Comparison of ENCODE assay signal across 1 cellular context in the genomic region with DNA sequence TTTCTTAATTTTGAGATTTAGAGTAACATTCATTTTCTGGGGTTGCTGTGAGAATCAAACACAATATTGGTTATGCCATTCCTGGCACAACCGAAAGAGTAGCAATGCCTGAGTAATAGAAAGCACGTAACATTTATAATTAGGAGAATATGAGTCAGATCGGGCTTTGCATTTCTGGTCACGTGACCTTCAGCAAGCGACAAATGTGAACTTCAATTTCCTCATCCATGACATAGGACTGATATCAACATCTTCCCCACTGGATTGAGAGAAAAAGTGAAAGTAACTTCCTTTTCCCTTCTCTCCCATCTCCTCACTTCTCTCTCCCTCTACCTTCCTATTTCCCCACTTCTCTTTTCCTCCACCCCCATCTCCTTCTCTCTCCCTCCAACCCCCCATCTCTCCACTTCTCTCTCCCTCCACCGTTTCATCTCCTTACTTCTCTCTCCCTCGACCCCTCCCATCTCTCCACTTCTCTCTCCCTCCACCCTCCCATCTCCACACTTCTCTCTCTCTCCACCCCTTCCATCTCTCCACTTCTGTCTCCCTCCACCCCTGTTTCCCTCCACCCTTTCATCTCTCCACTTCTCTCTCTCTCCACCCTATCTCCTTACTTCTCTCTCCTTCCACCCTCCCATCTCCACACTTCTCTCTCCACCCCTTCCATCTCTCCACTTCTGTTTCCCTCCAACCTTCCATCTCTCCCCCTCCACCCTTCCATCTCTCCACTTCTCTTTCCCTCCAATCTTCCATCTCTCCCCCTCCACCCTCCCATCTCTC.
TF ChIP-seq lines count a peak whose summit lies in the region.

No MANE protein-coding gene starts in this region.

TF ChIP-seq in HEK293, 187 proteins besides CTCF, POLR2A, EP300 and RAD21 (continued from another document):
- TF ChIP-seq ZBTB21 (tag by site-specific recombination; IDR thresholded peaks at IDR 0.05) (peak; percentile 80), ZNF785 (tag by site-specific recombination; IDR thresholded peaks at IDR 0.05) (no peak), ZNF169 (tag by site-specific recombination; IDR thresholded peaks at IDR 0.05) (peak; percentile 96), TCF7L2 (IDR thresholded peaks at IDR 0.05; ENCODE audit: borderline replicate concordance, low read depth, low read length) (no peak), ZNF24 (tag by site-specific recombination; IDR thresholded peaks at IDR 0.05) (0 out of 2 replicates have a peak, but pooled peaks have one; percentile 32), ZNF292 (tag by site-specific recombination; IDR thresholded peaks at IDR 0.05; ENCODE audit: borderline replicate concordance, low read depth) (no peak), ZNF155 (tag by site-specific recombination; IDR thresholded peaks at IDR 0.05) (no peak), ZBTB17 (tag by site-specific recombination; IDR thresholded peaks at IDR 0.05) (peak; percentile 71), ZNF561 (tag by site-specific recombination; IDR thresholded peaks at IDR 0.05; ENCODE audit: borderline replicate concordance) (no peak), ZNF529 (tag by site-specific recombination; IDR thresholded peaks at IDR 0.05; ENCODE audit: insufficient replicate concordance) (no peak), ZNF239 (tag by site-specific recombination; IDR thresholded peaks at IDR 0.05) (no peak), GLIS1 (tag by site-specific recombination; IDR thresholded peaks at IDR 0.05) (no peak), ZNF354C (tag by site-specific recombination; IDR thresholded peaks at IDR 0.05; ENCODE audit: borderline replicate concordance, low read depth) (no peak), SCRT2 (tag by site-specific recombination; IDR thresholded peaks at IDR 0.05) (no peak), ZNF837 (tag by site-specific recombination; IDR thresholded peaks at IDR 0.05) (no peak), ZNF585B (tag by site-specific recombination; IDR thresholded peaks at IDR 0.05) (no peak), ZNF416 (tag by site-specific recombination; IDR thresholded peaks at IDR 0.05) (no peak), MYNN (tag by site-specific recombination; IDR thresholded peaks at IDR 0.05; ENCODE audit: borderline replicate concordance) (no peak), ZNF19 (tag by site-specific recombination; IDR thresholded peaks at IDR 0.05; ENCODE audit: low read depth) (no peak), ZNF548 (tag by site-specific recombination; IDR thresholded peaks at IDR 0.05) (no peak), PRDM10 (tag by site-specific recombination; IDR thresholded peaks at IDR 0.05) (no peak), ZNF398 (tag by site-specific recombination; IDR thresholded peaks at IDR 0.05) (peak; percentile 78), ZFP3 (tag by site-specific recombination; IDR thresholded peaks at IDR 0.05; ENCODE audit: low read depth) (no peak), ZNF629 (tag by site-specific recombination; IDR thresholded peaks at IDR 0.05) (peak; percentile 78), KLF8 (tag by site-specific recombination; IDR thresholded peaks at IDR 0.05) (no peak), ZSCAN30 (tag by site-specific recombination; IDR thresholded peaks at IDR 0.05) (no peak), PRDM6 (tag by site-specific recombination; IDR thresholded peaks at IDR 0.05) (no peak), ZNF658 (tag by site-specific recombination; IDR thresholded peaks at IDR 0.05) (no peak)
- TF ChIP-seq, protein P1, sequence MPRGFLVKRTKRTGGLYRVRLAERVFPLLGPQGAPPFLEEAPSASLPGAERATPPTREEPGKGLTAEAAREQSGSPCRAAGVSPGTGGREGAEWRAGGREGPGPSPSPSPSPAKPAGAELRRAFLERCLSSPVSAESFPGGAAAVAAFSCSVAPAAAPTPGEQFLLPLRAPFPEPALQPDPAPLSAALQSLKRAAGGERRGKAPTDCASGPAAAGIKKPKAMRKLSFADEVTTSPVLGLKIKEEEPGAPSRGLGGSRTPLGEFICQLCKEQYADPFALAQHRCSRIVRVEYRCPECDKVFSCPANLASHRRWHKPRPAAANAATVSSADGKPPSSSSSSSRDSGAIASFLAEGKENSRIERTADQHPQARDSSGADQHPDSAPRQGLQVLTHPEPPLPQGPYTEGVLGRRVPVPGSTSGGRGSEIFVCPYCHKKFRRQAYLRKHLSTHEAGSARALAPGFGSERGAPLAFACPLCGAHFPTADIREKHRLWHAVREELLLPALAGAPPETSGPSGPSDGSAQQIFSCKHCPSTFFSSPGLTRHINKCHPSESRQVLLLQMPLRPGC (tag by site-specific recombination; IDR thresholded peaks at IDR 0.05) = 0 out of 2 replicates have a peak, but pooled peaks have one; percentile 24
- TF ChIP-seq, protein P2, sequence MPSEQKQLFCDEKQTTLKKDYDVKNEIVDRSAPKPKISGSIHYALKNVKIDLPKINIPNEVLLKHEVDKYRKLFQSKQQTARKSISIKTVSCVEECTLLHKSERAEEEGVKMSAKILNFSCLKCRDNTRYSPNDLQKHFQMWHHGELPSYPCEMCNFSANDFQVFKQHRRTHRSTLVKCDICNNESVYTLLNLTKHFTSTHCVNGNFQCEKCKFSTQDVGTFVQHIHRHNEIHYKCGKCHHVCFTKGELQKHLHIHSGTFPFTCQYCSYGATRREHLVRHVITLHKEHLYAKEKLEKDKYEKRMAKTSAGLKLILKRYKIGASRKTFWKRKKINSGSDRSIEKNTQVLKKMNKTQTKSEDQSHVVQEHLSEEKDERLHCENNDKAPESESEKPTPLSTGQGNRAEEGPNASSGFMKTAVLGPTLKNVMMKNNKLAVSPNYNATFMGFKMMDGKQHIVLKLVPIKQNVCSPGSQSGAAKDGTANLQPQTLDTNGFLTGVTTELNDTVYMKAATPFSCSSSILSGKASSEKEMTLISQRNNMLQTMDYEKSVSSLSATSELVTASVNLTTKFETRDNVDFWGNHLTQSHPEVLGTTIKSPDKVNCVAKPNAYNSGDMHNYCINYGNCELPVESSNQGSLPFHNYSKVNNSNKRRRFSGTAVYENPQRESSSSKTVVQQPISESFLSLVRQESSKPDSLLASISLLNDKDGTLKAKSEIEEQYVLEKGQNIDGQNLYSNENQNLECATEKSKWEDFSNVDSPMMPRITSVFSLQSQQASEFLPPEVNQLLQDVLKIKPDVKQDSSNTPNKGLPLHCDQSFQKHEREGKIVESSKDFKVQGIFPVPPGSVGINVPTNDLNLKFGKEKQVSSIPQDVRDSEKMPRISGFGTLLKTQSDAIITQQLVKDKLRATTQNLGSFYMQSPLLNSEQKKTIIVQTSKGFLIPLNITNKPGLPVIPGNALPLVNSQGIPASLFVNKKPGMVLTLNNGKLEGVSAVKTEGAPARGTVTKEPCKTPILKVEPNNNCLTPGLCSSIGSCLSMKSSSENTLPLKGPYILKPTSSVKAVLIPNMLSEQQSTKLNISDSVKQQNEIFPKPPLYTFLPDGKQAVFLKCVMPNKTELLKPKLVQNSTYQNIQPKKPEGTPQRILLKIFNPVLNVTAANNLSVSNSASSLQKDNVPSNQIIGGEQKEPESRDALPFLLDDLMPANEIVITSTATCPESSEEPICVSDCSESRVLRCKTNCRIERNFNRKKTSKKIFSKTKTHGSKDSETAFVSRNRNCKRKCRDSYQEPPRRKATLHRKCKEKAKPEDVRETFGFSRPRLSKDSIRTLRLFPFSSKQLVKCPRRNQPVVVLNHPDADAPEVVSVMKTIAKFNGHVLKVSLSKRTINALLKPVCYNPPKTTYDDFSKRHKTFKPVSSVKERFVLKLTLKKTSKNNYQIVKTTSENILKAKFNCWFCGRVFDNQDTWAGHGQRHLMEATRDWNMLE (tag by site-specific recombination; conservative IDR thresholded peaks at IDR 0.05; ENCODE audit: low read depth) = no peak
- TF ChIP-seq, protein P3, sequence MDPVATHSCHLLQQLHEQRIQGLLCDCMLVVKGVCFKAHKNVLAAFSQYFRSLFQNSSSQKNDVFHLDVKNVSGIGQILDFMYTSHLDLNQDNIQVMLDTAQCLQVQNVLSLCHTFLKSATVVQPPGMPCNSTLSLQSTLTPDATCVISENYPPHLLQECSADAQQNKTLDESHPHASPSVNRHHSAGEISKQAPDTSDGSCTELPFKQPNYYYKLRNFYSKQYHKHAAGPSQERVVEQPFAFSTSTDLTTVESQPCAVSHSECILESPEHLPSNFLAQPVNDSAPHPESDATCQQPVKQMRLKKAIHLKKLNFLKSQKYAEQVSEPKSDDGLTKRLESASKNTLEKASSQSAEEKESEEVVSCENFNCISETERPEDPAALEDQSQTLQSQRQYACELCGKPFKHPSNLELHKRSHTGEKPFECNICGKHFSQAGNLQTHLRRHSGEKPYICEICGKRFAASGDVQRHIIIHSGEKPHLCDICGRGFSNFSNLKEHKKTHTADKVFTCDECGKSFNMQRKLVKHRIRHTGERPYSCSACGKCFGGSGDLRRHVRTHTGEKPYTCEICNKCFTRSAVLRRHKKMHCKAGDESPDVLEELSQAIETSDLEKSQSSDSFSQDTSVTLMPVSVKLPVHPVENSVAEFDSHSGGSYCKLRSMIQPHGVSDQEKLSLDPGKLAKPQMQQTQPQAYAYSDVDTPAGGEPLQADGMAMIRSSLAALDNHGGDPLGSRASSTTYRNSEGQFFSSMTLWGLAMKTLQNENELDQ (tag by site-specific recombination; IDR thresholded peaks at IDR 0.05; ENCODE audit: low read depth) = no peak
